ENCODE assay signal across 9 cellular contexts in genomic region chr19:57583104-57583520, GRCh38. TPM values are rescaled to one million over a fixed set of nuclear protein-coding genes. Genes with fewer than 3 reads are reported as not detected.
DNase-seq lines count a peak whose midpoint lies in the region; ATAC-seq, FAIRE-seq and TF ChIP-seq lines count a peak whose summit lies in the region.
"Had no signal": no experiment of that assay in that cellular context is flagged by ENCODE, and none has a peak within 500 bp of the region (broad histone marks: within the 10 kb centered on the region; RNA-seq: fewer than 3 reads in every experiment).

No MANE protein-coding gene starts in this region.

- no peak for TF ChIP-seq POLR2A in HepG2 (IDR thresholded peaks at IDR 0.05; ENCODE audit: insufficient read depth in 1 of 2, low read depth in 2 of 2, low read length in 2 of 2)
- no peak for TF ChIP-seq POLR2A in H54 (IDR thresholded peaks at IDR 0.05; ENCODE audit: low read depth, low read length)

- ATAC-seq in HepG2 (no peak), HG03354 (IDR thresholded peaks at IDR 0.05; ENCODE audit: poor library complexity, severe bottlenecking, unreplicated experiment) (no peak)

- H3K27ac ChIP-seq in liver (ENCODE audit: low read depth in 1 of 2, low read length in 2 of 2) (no peak overlapping the region), HepG2 (ENCODE audit: extremely low read length, insufficient read depth, low read length) (no peak overlapping the region), neutrophil (no peak overlapping the region)

- TF ChIP-seq EP300 in HepG2 (IDR thresholded peaks at IDR 0.05; ENCODE audit: low read depth in 2 of 2, low read length in 2 of 2): no peak
- no peak for TF ChIP-seq EP300 in HepG2 (CRISPR knock-in tag; IDR thresholded peaks at IDR 0.05; ENCODE audit: borderline replicate concordance)

- FAIRE-seq in HepG2 (lab: Jason Lieb, UNC) (no peak), H54 (lab: Jason Lieb, UNC) (no peak)
- FAIRE-seq: K562 had no signal

- H3K4me2 ChIP-seq in HepG2 (ENCODE audit: low read depth, low read length): no peak overlapping the region

- POLR2A ChIA-PET in HepG2 (lab: Yijun Ruan, JAX): no interaction called here

- TF ChIP-seq RAD21 in liver (IDR thresholded peaks at IDR 0.05): no peak
- TF ChIP-seq RAD21 in HepG2 (CRISPR knock-in tag; IDR thresholded peaks at IDR 0.05): no peak

- H3K79me2 ChIP-seq in HepG2 (ENCODE audit: insufficient read depth, low read length): peaks cover 2% of the 10 kb centered on the region

- no TSS peak for BruUV-seq in HepG2 (replicated peaks; lab: Mats Ljungman, UMichigan)

- intact Hi-C loops in HepG2 (cut with micrococcal nuclease; ENCODE audit: unreplicated experiment): no loop called here

- H3K4me3 ChIP-seq in liver (ENCODE audit: low read depth in 1 of 3, low read length in 3 of 3) (peak overlapping the region in 2 of 3 donors; percentile 51 to 68), HepG2 (replicated peaks in 1 of 3; ENCODE audit: insufficient read depth in 1 of 3, low read depth in 2 of 3, low read length in 3 of 3) (no peak overlapping the region), epithelial cell of esophagus (ENCODE audit: low read length) (peak overlapping the region; percentile 66), neutrophil (ENCODE audit: low read depth in 1 of 2, low read length in 1 of 2) (peak overlapping the region; percentile 61 to 74)

- H3K9ac ChIP-seq in liver (ENCODE audit: low read depth in 1 of 2, low read length in 2 of 2) (no peak overlapping the region), HepG2 (ENCODE audit: insufficient read depth, low read depth, low read length) (no peak overlapping the region)

- H4K20me1 ChIP-seq in HepG2 (ENCODE audit: insufficient read depth, low read length): no peaks in the 10 kb centered on the region

- CTCF ChIA-PET in HepG2 (lab: Yijun Ruan, JAX; ENCODE audit: low intra/inter-chr PET ratio, low total read pairs): no interaction called here

- DNase-seq in HepG2 (ENCODE audit: low spot score) (no peak), epithelial cell of esophagus (ENCODE audit: low read depth) (no peak), H54 (ENCODE audit: insufficient read length, low spot score) (no peak), mucosa of gallbladder (ENCODE audit: low spot score) (no peak), A172 (ENCODE audit: low spot score) (no peak)

- H3K9me3 ChIP-seq in liver (ENCODE audit: control insufficient read depth in 4 of 4, low read length in 3 of 4) (peaks cover 17 to 46% (median 33%) of the 10 kb centered on the region in 4 donors), HepG2 (ENCODE audit: low read length) (no peaks in the 10 kb centered on the region), neutrophil (peaks cover 16% of the 10 kb centered on the region)

- H3K27me3 ChIP-seq in liver (ENCODE audit: control insufficient read depth in 4 of 4, insufficient read depth in 4 of 4, low read length in 3 of 4) (peaks cover 0 to 4% (median 0%) of the 10 kb centered on the region in 4 donors), HepG2 (ENCODE audit: control insufficient read depth in 1 of 2, insufficient read depth in 2 of 2, low read length in 2 of 2) (no peaks in the 10 kb centered on the region; a peak in 1 of 5 replicates), neutrophil (peaks cover 8% of the 10 kb centered on the region)

- 42% methylated on average over 21 of the region's 21 CpGs for WGBS in liver
- 61% methylated on average over 12 of the region's 21 CpGs for WGBS in HepG2 (ENCODE audit: low lambda C conversion rate)

- H3K4me1 ChIP-seq in liver (ENCODE audit: control insufficient read depth in 4 of 4, insufficient read depth in 4 of 4, low read length in 3 of 4): peaks cover 2 to 6% (median 5%) of the 10 kb centered on the region in 4 donors
- peaks cover 14% of the 10 kb centered on the region for H3K4me1 ChIP-seq in HepG2 (ENCODE audit: insufficient read depth, low read length)
- H3K4me1 ChIP-seq in neutrophil (ENCODE audit: control insufficient read depth in 1 of 2, insufficient read depth in 1 of 2, low read depth in 1 of 2, low read length in 1 of 2): peaks cover 16 to 21% of the 10 kb centered on the region in 2 experiments

- no peak for TF ChIP-seq CTCF in liver (IDR thresholded peaks at IDR 0.05; ENCODE audit: low read depth, low read length, missing input control)
- no peak for TF ChIP-seq CTCF in HepG2 (CRISPR knock-in tag; IDR thresholded peaks at IDR 0.05)
- TF ChIP-seq CTCF in epithelial cell of esophagus (IDR thresholded peaks at IDR 0.05; ENCODE audit: insufficient read depth, low read depth, low read length, missing control alignments): no peak
- TF ChIP-seq CTCF in neutrophil (IDR thresholded peaks at IDR 0.05): no peak

- H3K36me3 ChIP-seq in liver (ENCODE audit: control insufficient read depth in 4 of 4, insufficient read depth in 3 of 4, low read depth in 1 of 4, low read length in 3 of 4) (no peaks in the 10 kb centered on the region), HepG2 (replicated peaks in 1 of 2; ENCODE audit: control insufficient read depth in 1 of 2, insufficient read depth in 2 of 2, low read length in 2 of 2) (no peaks in the 10 kb centered on the region), neutrophil (no peaks in the 10 kb centered on the region)

- in situ Hi-C loops in HepG2 (cut with HindIII; ENCODE audit: extremely low pct_ligation_motif_present, low pct_unique_long_range_greater_than_20kb): no loop called here

- H2AFZ ChIP-seq in HepG2 (ENCODE audit: low read length): no peak overlapping the region

RNA-seq across cellular contexts. Expression of gene ZIK1, which starts 0.8 kb away (rescaled TPM):
- total RNA-seq in liver (1 to 10 TPM; 1.2 to 8.6 TPM), HepG2 (2016; rRNA removed; fragmentation: Illumina TruSeq; extraction: Trizol) (7.2 and 9.8 TPM in 2 replicates), mucosa of gallbladder (7.6 TPM)
- polyA plus RNA-seq in liver (under 1 TPM; 0.29 to 0.60 TPM), HepG2 (2011; rRNA removed) (1.9 and 2.1 TPM in 2 replicates)
- total RNA-seq in HepG2 (2016; cell fraction: cytosol; rRNA removed; fragmentation: Illumina TruSeq; extraction: Trizol; ENCODE audit: low read depth): 1.5 and 1.7 TPM in 2 replicates
- 7.8 and 9.8 TPM in 2 replicates for total RNA-seq in HepG2 (2016; cell fraction: insoluble cytoplasmic fraction; rRNA removed; fragmentation: Illumina TruSeq; extraction: Trizol)
- 4.6 TPM in 2 replicates for total RNA-seq in HepG2 (2016; cell fraction: membrane; rRNA removed; fragmentation: Illumina TruSeq; extraction: Trizol)
- 4.4 and 6.3 TPM in 2 replicates for total RNA-seq in HepG2 (2016; cell fraction: nucleus; rRNA removed; fragmentation: Illumina TruSeq; extraction: Trizol)
- polyA plus RNA-seq in HepG2 (2011; cell fraction: cytosol; rRNA removed): 2.0 and 2.2 TPM in 2 replicates
- polyA plus RNA-seq in HepG2 (2011; cell fraction: nucleus; rRNA removed): 2.2 and 3.0 TPM in 2 replicates
- polyA plus RNA-seq in HepG2 (2012): 1.4 and 2.4 TPM in 2 replicates
- 0.50 and 0.66 TPM in 2 replicates for polyA plus RNA-seq in HepG2 (2016; cell fraction: cytosol; fragmentation: Illumina TruSeq; extraction: Trizol; ENCODE audit: low read depth)
- polyA plus RNA-seq in HepG2 (2016; cell fraction: insoluble cytoplasmic fraction; fragmentation: Illumina TruSeq; extraction: Trizol; ENCODE audit: low read depth): 5.6 and 6.4 TPM in 2 replicates
- 1.9 and 2.1 TPM in 2 replicates for polyA plus RNA-seq in HepG2 (2016; cell fraction: membrane; fragmentation: Illumina TruSeq; extraction: Trizol; ENCODE audit: low read depth)
- polyA plus RNA-seq in HepG2 (2016; cell fraction: nucleus; fragmentation: Illumina TruSeq; extraction: Trizol; ENCODE audit: insufficient read depth, low read depth): 4.4 and 4.7 TPM in 2 replicates
- 2.2 TPM in 1 of 2 replicates, not detected in the other for polyA minus RNA-seq in HepG2 (2011; rRNA and poly(A)+ RNA removed; ENCODE audit: low replicate concordance)
- polyA minus RNA-seq in HepG2 (2011; cell fraction: cytosol; rRNA and poly(A)+ RNA removed): 0.88 and 2.3 TPM in 2 replicates
- polyA minus RNA-seq in HepG2 (2011; cell fraction: nucleus; rRNA and poly(A)+ RNA removed): 4.1 and 4.2 TPM in 2 replicates
- total RNA-seq in A172 (2014; rRNA removed; shearing (Covaris generic)): not detected in 2 replicates

RNA-seq across cellular contexts. Expression of gene ZNF416, which starts 4.4 kb away (rescaled TPM):
- total RNA-seq in liver (1 to 10 TPM; 1.5 to 2.9 TPM), HepG2 (2016; rRNA removed; fragmentation: Illumina TruSeq; extraction: Trizol) (5.3 and 6.6 TPM in 2 replicates), mucosa of gallbladder (7.1 TPM)
- polyA plus RNA-seq in liver (under 1 TPM; 0.97 to 0.99 TPM), HepG2 (2011; rRNA removed) (1.5 and 2.1 TPM in 2 replicates)
- total RNA-seq in HepG2 (2016; cell fraction: cytosol; rRNA removed; fragmentation: Illumina TruSeq; extraction: Trizol; ENCODE audit: low read depth): 1.8 and 2.5 TPM in 2 replicates
- 5.3 and 5.9 TPM in 2 replicates for total RNA-seq in HepG2 (2016; cell fraction: insoluble cytoplasmic fraction; rRNA removed; fragmentation: Illumina TruSeq; extraction: Trizol)
- total RNA-seq in HepG2 (2016; cell fraction: membrane; rRNA removed; fragmentation: Illumina TruSeq; extraction: Trizol): 5.2 and 5.4 TPM in 2 replicates
- 5.3 and 5.5 TPM in 2 replicates for total RNA-seq in HepG2 (2016; cell fraction: nucleus; rRNA removed; fragmentation: Illumina TruSeq; extraction: Trizol)
- 1.1 and 1.8 TPM in 2 replicates for polyA plus RNA-seq in HepG2 (2011; cell fraction: cytosol; rRNA removed)
- 1.8 and 2.1 TPM in 2 replicates for polyA plus RNA-seq in HepG2 (2011; cell fraction: nucleus; rRNA removed)
- 2.3 and 2.6 TPM in 2 replicates for polyA plus RNA-seq in HepG2 (2012)
- 0.57 and 0.66 TPM in 2 replicates for polyA plus RNA-seq in HepG2 (2016; cell fraction: cytosol; fragmentation: Illumina TruSeq; extraction: Trizol; ENCODE audit: low read depth)
- polyA plus RNA-seq in HepG2 (2016; cell fraction: insoluble cytoplasmic fraction; fragmentation: Illumina TruSeq; extraction: Trizol; ENCODE audit: low read depth): 3.9 and 4.4 TPM in 2 replicates
- polyA plus RNA-seq in HepG2 (2016; cell fraction: membrane; fragmentation: Illumina TruSeq; extraction: Trizol; ENCODE audit: low read depth): 1.4 and 1.5 TPM in 2 replicates
- polyA plus RNA-seq in HepG2 (2016; cell fraction: nucleus; fragmentation: Illumina TruSeq; extraction: Trizol; ENCODE audit: insufficient read depth, low read depth): 3.2 and 3.5 TPM in 2 replicates
- polyA minus RNA-seq in HepG2 (2011; rRNA and poly(A)+ RNA removed; ENCODE audit: low replicate concordance): 4.6 and 5.1 TPM in 2 replicates
- polyA minus RNA-seq in HepG2 (2011; cell fraction: cytosol; rRNA and poly(A)+ RNA removed): 2.1 and 2.2 TPM in 2 replicates
- polyA minus RNA-seq in HepG2 (2011; cell fraction: nucleus; rRNA and poly(A)+ RNA removed): 10.6 and 16.8 TPM in 2 replicates
- 8.5 TPM in 2 replicates for total RNA-seq in A172 (2014; rRNA removed; shearing (Covaris generic))

RNA-seq across cellular contexts. Expression of gene ZNF530, which starts 16.6 kb away (rescaled TPM):
- total RNA-seq in liver: 1 to 10 TPM; 1.4 to 7.1 TPM
- polyA plus RNA-seq in liver: 1 to 10 TPM in 1 of 2 donors, under 1 TPM in 1; 0.86 to 1.4 TPM
- 7.5 and 7.8 TPM in 2 replicates for total RNA-seq in HepG2 (2016; rRNA removed; fragmentation: Illumina TruSeq; extraction: Trizol)
- total RNA-seq in HepG2 (2016; cell fraction: cytosol; rRNA removed; fragmentation: Illumina TruSeq; extraction: Trizol; ENCODE audit: low read depth): 1.1 and 2.2 TPM in 2 replicates
- 6.9 and 8.6 TPM in 2 replicates for total RNA-seq in HepG2 (2016; cell fraction: insoluble cytoplasmic fraction; rRNA removed; fragmentation: Illumina TruSeq; extraction: Trizol)
- total RNA-seq in HepG2 (2016; cell fraction: membrane; rRNA removed; fragmentation: Illumina TruSeq; extraction: Trizol): 4.6 and 5.1 TPM in 2 replicates
- total RNA-seq in HepG2 (2016; cell fraction: nucleus; rRNA removed; fragmentation: Illumina TruSeq; extraction: Trizol): 4.7 and 5.7 TPM in 2 replicates
- polyA plus RNA-seq in HepG2 (2011; rRNA removed): 1.1 and 1.6 TPM in 2 replicates
- polyA plus RNA-seq in HepG2 (2011; cell fraction: cytosol; rRNA removed): 0.99 TPM in 2 replicates
- polyA plus RNA-seq in HepG2 (2011; cell fraction: nucleus; rRNA removed): 1.4 and 1.5 TPM in 2 replicates
- 0.95 and 1.4 TPM in 2 replicates for polyA plus RNA-seq in HepG2 (2012)
- polyA plus RNA-seq in HepG2 (2016; cell fraction: cytosol; fragmentation: Illumina TruSeq; extraction: Trizol; ENCODE audit: low read depth): 0.97 and 1.1 TPM in 2 replicates
- 3.3 and 3.7 TPM in 2 replicates for polyA plus RNA-seq in HepG2 (2016; cell fraction: insoluble cytoplasmic fraction; fragmentation: Illumina TruSeq; extraction: Trizol; ENCODE audit: low read depth)
- 1.5 and 2.6 TPM in 2 replicates for polyA plus RNA-seq in HepG2 (2016; cell fraction: membrane; fragmentation: Illumina TruSeq; extraction: Trizol; ENCODE audit: low read depth)
- polyA plus RNA-seq in HepG2 (2016; cell fraction: nucleus; fragmentation: Illumina TruSeq; extraction: Trizol; ENCODE audit: insufficient read depth, low read depth): 7.8 and 9.6 TPM in 2 replicates
- 4.0 and 4.5 TPM in 2 replicates for polyA minus RNA-seq in HepG2 (2011; rRNA and poly(A)+ RNA removed; ENCODE audit: low replicate concordance)
- 0.97 and 1.4 TPM in 2 replicates for polyA minus RNA-seq in HepG2 (2011; cell fraction: cytosol; rRNA and poly(A)+ RNA removed)
- 3.1 and 3.7 TPM in 2 replicates for polyA minus RNA-seq in HepG2 (2011; cell fraction: nucleus; rRNA and poly(A)+ RNA removed)
- 5.1 TPM for total RNA-seq in mucosa of gallbladder
- 13.6 and 20.2 TPM in 2 replicates for total RNA-seq in A172 (2014; rRNA removed; shearing (Covaris generic))

RNA-seq across cellular contexts. Expression of gene ZNF550, which starts 23.4 kb away (rescaled TPM):
- 1 to 10 TPM; 4.4 to 4.8 TPM for total RNA-seq in liver
- 1 to 10 TPM in 1 of 2 donors, under 1 TPM in 1; 0.96 to 3.0 TPM for polyA plus RNA-seq in liver
- total RNA-seq in HepG2 (2016; rRNA removed; fragmentation: Illumina TruSeq; extraction: Trizol): 8.0 and 8.6 TPM in 2 replicates
- total RNA-seq in HepG2 (2016; cell fraction: cytosol; rRNA removed; fragmentation: Illumina TruSeq; extraction: Trizol; ENCODE audit: low read depth): 1.6 and 1.8 TPM in 2 replicates
- 8.3 and 8.6 TPM in 2 replicates for total RNA-seq in HepG2 (2016; cell fraction: insoluble cytoplasmic fraction; rRNA removed; fragmentation: Illumina TruSeq; extraction: Trizol)
- 3.0 and 3.6 TPM in 2 replicates for total RNA-seq in HepG2 (2016; cell fraction: membrane; rRNA removed; fragmentation: Illumina TruSeq; extraction: Trizol)
- total RNA-seq in HepG2 (2016; cell fraction: nucleus; rRNA removed; fragmentation: Illumina TruSeq; extraction: Trizol): 12.1 and 14.9 TPM in 2 replicates
- 9.1 and 12.1 TPM in 2 replicates for polyA plus RNA-seq in HepG2 (2011; rRNA removed)
- 4.0 and 6.2 TPM in 2 replicates for polyA plus RNA-seq in HepG2 (2011; cell fraction: cytosol; rRNA removed)
- polyA plus RNA-seq in HepG2 (2011; cell fraction: nucleus; rRNA removed): 13.3 and 16.1 TPM in 2 replicates
- polyA plus RNA-seq in HepG2 (2012): 6.5 and 6.7 TPM in 2 replicates
- 0.54 and 0.70 TPM in 2 replicates for polyA plus RNA-seq in HepG2 (2016; cell fraction: cytosol; fragmentation: Illumina TruSeq; extraction: Trizol; ENCODE audit: low read depth)
- 4.8 and 5.2 TPM in 2 replicates for polyA plus RNA-seq in HepG2 (2016; cell fraction: insoluble cytoplasmic fraction; fragmentation: Illumina TruSeq; extraction: Trizol; ENCODE audit: low read depth)
- 1.4 and 1.6 TPM in 2 replicates for polyA plus RNA-seq in HepG2 (2016; cell fraction: membrane; fragmentation: Illumina TruSeq; extraction: Trizol; ENCODE audit: low read depth)
- 23.8 and 24.9 TPM in 2 replicates for polyA plus RNA-seq in HepG2 (2016; cell fraction: nucleus; fragmentation: Illumina TruSeq; extraction: Trizol; ENCODE audit: insufficient read depth, low read depth)
- polyA minus RNA-seq in HepG2 (2011; rRNA and poly(A)+ RNA removed; ENCODE audit: low replicate concordance): 7.9 and 9.5 TPM in 2 replicates
- polyA minus RNA-seq in HepG2 (2011; cell fraction: cytosol; rRNA and poly(A)+ RNA removed): 4.0 and 4.4 TPM in 2 replicates
- 10.9 and 20.1 TPM in 2 replicates for polyA minus RNA-seq in HepG2 (2011; cell fraction: nucleus; rRNA and poly(A)+ RNA removed)
- 15.1 TPM for total RNA-seq in mucosa of gallbladder
- 4.9 and 5.0 TPM in 2 replicates for total RNA-seq in A172 (2014; rRNA removed; shearing (Covaris generic))

RNA-seq across cellular contexts. Expression of gene ZNF134, which starts 30.9 kb away (rescaled TPM):
- total RNA-seq in liver (10 to 100 TPM in 1 of 2 donors, 1 to 10 TPM in 1; 6.9 to 12.1 TPM), HepG2 (2016; rRNA removed; fragmentation: Illumina TruSeq; extraction: Trizol) (17.1 and 19.4 TPM in 2 replicates), mucosa of gallbladder (19.0 TPM)
- polyA plus RNA-seq in liver (1 to 10 TPM; 1.5 to 4.0 TPM), HepG2 (2011; rRNA removed) (6.8 and 7.1 TPM in 2 replicates)
- 5.1 and 5.7 TPM in 2 replicates for total RNA-seq in HepG2 (2016; cell fraction: cytosol; rRNA removed; fragmentation: Illumina TruSeq; extraction: Trizol; ENCODE audit: low read depth)
- total RNA-seq in HepG2 (2016; cell fraction: insoluble cytoplasmic fraction; rRNA removed; fragmentation: Illumina TruSeq; extraction: Trizol): 16.6 and 17.1 TPM in 2 replicates
- 10.5 and 12.5 TPM in 2 replicates for total RNA-seq in HepG2 (2016; cell fraction: membrane; rRNA removed; fragmentation: Illumina TruSeq; extraction: Trizol)
- 15.2 and 16.8 TPM in 2 replicates for total RNA-seq in HepG2 (2016; cell fraction: nucleus; rRNA removed; fragmentation: Illumina TruSeq; extraction: Trizol)
- polyA plus RNA-seq in HepG2 (2011; cell fraction: cytosol; rRNA removed): 7.4 and 8.2 TPM in 2 replicates
- 7.9 and 9.9 TPM in 2 replicates for polyA plus RNA-seq in HepG2 (2011; cell fraction: nucleus; rRNA removed)
- polyA plus RNA-seq in HepG2 (2012): 9.0 and 9.4 TPM in 2 replicates
- 0.70 and 1.1 TPM in 2 replicates for polyA plus RNA-seq in HepG2 (2016; cell fraction: cytosol; fragmentation: Illumina TruSeq; extraction: Trizol; ENCODE audit: low read depth)
- 8.9 TPM in 2 replicates for polyA plus RNA-seq in HepG2 (2016; cell fraction: insoluble cytoplasmic fraction; fragmentation: Illumina TruSeq; extraction: Trizol; ENCODE audit: low read depth)
- polyA plus RNA-seq in HepG2 (2016; cell fraction: membrane; fragmentation: Illumina TruSeq; extraction: Trizol; ENCODE audit: low read depth): 2.8 and 2.9 TPM in 2 replicates
- polyA plus RNA-seq in HepG2 (2016; cell fraction: nucleus; fragmentation: Illumina TruSeq; extraction: Trizol; ENCODE audit: insufficient read depth, low read depth): 11.8 and 12.8 TPM in 2 replicates
- 6.2 and 7.8 TPM in 2 replicates for polyA minus RNA-seq in HepG2 (2011; rRNA and poly(A)+ RNA removed; ENCODE audit: low replicate concordance)
- polyA minus RNA-seq in HepG2 (2011; cell fraction: cytosol; rRNA and poly(A)+ RNA removed): 6.0 and 6.7 TPM in 2 replicates
- 18.2 and 24.7 TPM in 2 replicates for polyA minus RNA-seq in HepG2 (2011; cell fraction: nucleus; rRNA and poly(A)+ RNA removed)
- total RNA-seq in A172 (2014; rRNA removed; shearing (Covaris generic)): 36.0 and 48.8 TPM in 2 replicates

Comparison
In these comparisons a context has a peak if more than half of its experiments do, and no peak if none do; other contexts are left out.
1. H3K4me3 ChIP-seq: peak in liver (2 of 3), epithelial cell of esophagus (single experiment) and neutrophil (2 of 2); none in HepG2 (0 of 3).